Comparison of ENCODE assay signal across 1 cellular context in the genomic region with DNA sequence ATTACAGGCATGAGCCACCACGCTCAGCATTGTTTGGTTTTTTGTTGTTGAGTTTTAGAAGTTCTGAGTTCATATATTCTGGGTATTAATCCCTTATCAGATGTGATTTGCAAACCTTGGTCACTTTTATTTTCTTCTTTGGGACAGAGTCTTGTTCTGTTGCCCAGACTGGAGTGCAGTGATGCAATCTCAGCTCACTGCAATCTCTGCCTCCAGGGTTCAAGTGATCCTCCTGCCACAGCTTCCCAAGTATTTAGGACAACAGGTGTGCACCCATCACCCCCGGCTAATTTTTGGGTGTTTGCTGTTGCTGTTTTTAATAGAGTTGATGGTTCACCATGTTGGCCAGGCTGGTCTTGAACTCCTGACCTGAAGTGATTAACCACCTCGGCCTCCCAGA.
TF ChIP-seq lines count a peak whose summit lies in the region.

No MANE protein-coding gene starts in this region.

TF ChIP-seq in HepG2, 621 proteins besides CTCF, POLR2A, EP300 and RAD21:
- TF ChIP-seq KDM3A (CRISPR knock-in tag; IDR thresholded peaks at IDR 0.05; ENCODE audit: low read depth) (no peak), CBX1 (IDR thresholded peaks at IDR 0.05; ENCODE audit: low read depth) (no peak), MXI1 (IDR thresholded peaks at IDR 0.05; ENCODE audit: borderline replicate concordance, low read depth, low read length) (no peak), SRSF1 (optimal IDR thresholded peaks at IDR 0.05; ENCODE audit: low read depth, low read length) (no peak), ZNF460 (CRISPR knock-in tag; IDR thresholded peaks at IDR 0.05; ENCODE audit: borderline replicate concordance) (no peak), GABPA (IDR thresholded peaks at IDR 0.05; ENCODE audit: low read depth, low read length) (no peak), GABPA (CRISPR knock-in tag; IDR thresholded peaks at IDR 0.05; ENCODE audit: low read depth) (no peak), ZNF253 (CRISPR knock-in tag; IDR thresholded peaks at IDR 0.05; ENCODE audit: borderline replicate concordance) (no peak), KLF15 (CRISPR knock-in tag; IDR thresholded peaks at IDR 0.05; ENCODE audit: borderline replicate concordance) (no peak)
TF ChIP-seq in HepG2: peak in this region for 0.
